Comparison of ENCODE assay signal across 37 cellular contexts in genomic region chr12:24768415-24768814, GRCh38.
"Had no signal": no experiment of that assay in that cellular context is flagged by ENCODE, and none has a peak within 500 bp of the region (broad histone marks: within the 10 kb centered on the region; RNA-seq: fewer than 3 reads in every experiment).

No MANE protein-coding gene starts in this region.

- H3K4me1 Mint-ChIP-seq: activated CD4-positive, alpha-beta memory T cell treated with anti-CD3 and anti-CD28 coated beads, Interleukin-2, amount 10 ng/mL, durations not matched to agents 7 days and 5 days; activated CD8-positive, alpha-beta memory T cell treated with anti-CD3 and anti-CD28 coated beads, Interleukin-2, amount 10 ng/mL, durations not matched to agents 7 days and 5 days; activated naive CD8-positive, alpha-beta T cell treated with anti-CD3 and anti-CD28 coated beads for 36 hours had no signal

- H3K4me3 ChIP-seq: MG63, Peyer's patch, SJSA1 had no signal

- H3K36me3 ChIP-seq: brain microvascular endothelial cell, MG63, Peyer's patch, SJSA1 had no signal

- H3K27ac ChIP-seq: brain microvascular endothelial cell, Peyer's patch, SJSA1, VCaP had no signal

- H3K27me3 Mint-ChIP-seq: activated CD4-positive, alpha-beta memory T cell treated with anti-CD3 and anti-CD28 coated beads, Interleukin-2, amount 10 ng/mL, durations not matched to agents 7 days and 5 days; activated CD8-positive, alpha-beta memory T cell treated with anti-CD3 and anti-CD28 coated beads, Interleukin-2, amount 10 ng/mL, durations not matched to agents 7 days and 5 days; activated naive CD8-positive, alpha-beta T cell treated with anti-CD3 and anti-CD28 coated beads for 36 hours had no signal

- H3K9me3 ChIP-seq: MG63, Peyer's patch, SK-N-SH had no signal

- H3K9me3 Mint-ChIP-seq: activated CD4-positive, alpha-beta memory T cell treated with anti-CD3 and anti-CD28 coated beads, Interleukin-2, amount 10 ng/mL, durations not matched to agents 7 days and 5 days; activated naive CD8-positive, alpha-beta T cell treated with anti-CD3 and anti-CD28 coated beads for 36 hours; T-helper 2 cell treated with Interferon-gamma antibody and Interleukin-4, amounts not matched to agents 5 μg/mL and 100 μg/mL, for 36 hours had no signal

- ATAC-seq: activated CD8-positive, alpha-beta memory T cell treated with anti-CD3 and anti-CD28 coated beads, Interleukin-2, amount 10 ng/mL, durations not matched to agents 7 days and 5 days; PC-3 had no signal

- H3K27ac Mint-ChIP-seq: activated CD4-positive, alpha-beta memory T cell treated with anti-CD3 and anti-CD28 coated beads, Interleukin-2, amount 10 ng/mL, durations not matched to agents 7 days and 5 days; activated CD8-positive, alpha-beta memory T cell treated with anti-CD3 and anti-CD28 coated beads, Interleukin-2, amount 10 ng/mL, durations not matched to agents 7 days and 5 days; activated naive CD8-positive, alpha-beta T cell treated with anti-CD3 and anti-CD28 coated beads for 36 hours; T-helper 1 cell treated with Interleukin-12 subunit alpha and Interleukin-12 subunit beta and Interleukin-4 antibody, amounts not matched to agents 30 μg/mL and 1 μg/mL, for 36 hours; T-helper 2 cell treated with Interferon-gamma antibody and Interleukin-4, amounts not matched to agents 5 μg/mL and 100 μg/mL, for 36 hours had no signal

- H3K4me1 ChIP-seq: Peyer's patch had no signal

- H3K4me2 ChIP-seq: SK-N-SH had no signal

- H3K36me3 Mint-ChIP-seq: activated naive CD8-positive, alpha-beta T cell treated with anti-CD3 and anti-CD28 coated beads for 36 hours had no signal

- H3K9me2 ChIP-seq: SK-N-SH had no signal

- H3K27me3 ChIP-seq: brain microvascular endothelial cell, MG63, Peyer's patch, SJSA1 had no signal

- DNase-seq: activated CD4-positive, alpha-beta memory T cell treated with anti-CD3 and anti-CD28 coated beads, Interleukin-2, amount 10 ng/mL, durations not matched to agents 7 days and 5 days; activated CD4-positive, alpha-beta T cell treated with anti-CD3 and anti-CD28 coated beads for 1 hour; activated CD4-positive, alpha-beta T cell treated with anti-CD3 and anti-CD28 coated beads for 48 hours; activated CD4-positive, CD25-positive, alpha-beta regulatory T cell; activated CD8-positive, alpha-beta memory T cell treated with anti-CD3 and anti-CD28 coated beads for 24 hours; activated CD8-positive, alpha-beta memory T cell treated with anti-CD3 and anti-CD28 coated beads, Interleukin-2, amount 10 ng/mL, durations not matched to agents 7 days and 5 days; activated CD8-positive, alpha-beta memory T cell treated with anti-CD3 and anti-CD28 coated beads, Interleukin-2, amount 50 U/mL, for 48 hours; activated effector memory CD4-positive, alpha-beta T cell treated with Interleukin-2 at 50 U/mL for 16 hours; activated naive CD4-positive, alpha-beta T cell; activated naive CD4-positive, alpha-beta T cell treated with anti-CD3 and anti-CD28 coated beads, Interleukin-2, amount 50 U/mL, for 16 hours; activated naive CD8-positive, alpha-beta T cell treated with anti-CD3 and anti-CD28 coated beads for 36 hours; activated T-cell treated with anti-CD3 and anti-CD28 coated beads, Interleukin-2, amount 50 U/mL, for 48 hours; amniotic stem cell; aorta; brain microvascular endothelial cell; central memory CD4-positive, alpha-beta T cell; Kasumi-1; KBM-7; MG63; NCI-H1105; NCI-H1417 treated with DMSO at 0.1 percent for 48 hours; NCI-H187 treated with DMSO at 0.1 percent for 48 hours; NCI-H2081; NCI-H345; NCI-H510A; NCI-H526; NCI-H748 treated with DMSO at 0.1 percent for 48 hours; NK-92 treated with Interleukin-12 subunit alpha and Interleukin-12 subunit beta, amount 100 ng/mL, for 24 hours; PC-3; Peyer's patch; RPMI8226; SHP77 treated with DMSO at 0.1 percent for 48 hours; SK-N-SH had no signal

- H3K4me3 Mint-ChIP-seq: activated CD4-positive, alpha-beta memory T cell treated with anti-CD3 and anti-CD28 coated beads, Interleukin-2, amount 10 ng/mL, durations not matched to agents 7 days and 5 days; activated CD8-positive, alpha-beta memory T cell treated with anti-CD3 and anti-CD28 coated beads, Interleukin-2, amount 10 ng/mL, durations not matched to agents 7 days and 5 days; activated naive CD8-positive, alpha-beta T cell treated with anti-CD3 and anti-CD28 coated beads for 36 hours; T-helper 1 cell treated with Interleukin-12 subunit alpha and Interleukin-12 subunit beta and Interleukin-4 antibody, amounts not matched to agents 30 μg/mL and 1 μg/mL, for 36 hours; T-helper 2 cell treated with Interferon-gamma antibody and Interleukin-4, amounts not matched to agents 5 μg/mL and 100 μg/mL, for 36 hours had no signal
